Comparison of ENCODE assay signal across 13 cellular contexts in genomic region chr9:98708103-98708932, GRCh38. TPM values are rescaled to one million over a fixed set of nuclear protein-coding genes. Genes with fewer than 3 reads are reported as not detected.
DNase-seq lines count a peak whose midpoint lies in the region; ATAC-seq and TF ChIP-seq lines count a peak whose summit lies in the region.
"Had no signal": no experiment of that assay in that cellular context is flagged by ENCODE, and none has a peak within 500 bp of the region (broad histone marks: within the 10 kb centered on the region; RNA-seq: fewer than 3 reads in every experiment).

No MANE protein-coding gene starts in this region.

- H3K27ac Mint-ChIP-seq in GM23338 (no peak overlapping the region), nephron (no peak overlapping the region)
- H3K27ac Mint-ChIP-seq: activated naive CD4-positive, alpha-beta T cell treated with anti-CD3 and anti-CD28 coated beads, Interleukin-2, amount 10 ng/mL, durations not matched to agents 7 days and 5 days had no signal

- TF ChIP-seq CTCF in AG10803 (conservative IDR thresholded peaks at IDR 0.05; ENCODE audit: low read length) (no peak), GM23338 (conservative IDR thresholded peaks at IDR 0.05; ENCODE audit: low read depth in 2 of 2) (no peak), dorsolateral prefrontal cortex (IDR thresholded peaks at IDR 0.05 in 54 of 56, conservative IDR thresholded peaks at IDR 0.05 in 2 of 56; ENCODE audit: low read depth in 1 of 56, partially characterized antibody in 56 of 56) (no peak), nephron (IDR thresholded peaks at IDR 0.05; ENCODE audit: unreplicated experiment in 3 of 3) (no peak), MM.1S (IDR thresholded peaks at IDR 0.05; ENCODE audit: low read length) (no peak)

- no peaks in the 10 kb centered on the region for H3K9me3 ChIP-seq in MM.1S (replicated peaks; ENCODE audit: insufficient read depth, low read length)
- H3K9me3 ChIP-seq: ovary had no signal

- H3K9ac ChIP-seq in MM.1S (ENCODE audit: low read length): no peak overlapping the region

- H2AFZ ChIP-seq in GM23338 (peak overlapping the region; percentile 96; the same call in 1 of the 2 replicates), MM.1S (ENCODE audit: low read length) (no peak overlapping the region)

- H3K27me3 Mint-ChIP-seq in GM23338 (ENCODE audit: insufficient read depth, low read depth, poor library complexity) (peaks cover 63% of the 10 kb centered on the region), nephron (ENCODE audit: low read depth) (peaks cover 86% of the 10 kb centered on the region)

- peaks cover 73% of the 10 kb centered on the region for H3K27me3 ChIP-seq in GM23338 (ENCODE audit: insufficient read depth)
- H3K27me3 ChIP-seq in dorsolateral prefrontal cortex: peaks cover 0 to 77% (median 22%) of the 10 kb centered on the region in 45 donors
- H3K27me3 ChIP-seq in MM.1S (replicated peaks; ENCODE audit: insufficient read depth, low read length): no peaks in the 10 kb centered on the region
- H3K27me3 ChIP-seq: ovary had no signal

- H3K9me3 Mint-ChIP-seq in GM23338 (no peaks in the 10 kb centered on the region), nephron (no peaks in the 10 kb centered on the region)
- H3K9me3 Mint-ChIP-seq: activated naive CD4-positive, alpha-beta T cell treated with anti-CD3 and anti-CD28 coated beads, Interleukin-2, amount 10 ng/mL, durations not matched to agents 7 days and 5 days had no signal

- no peak overlapping the region for H3K27ac ChIP-seq in GM23338 (ENCODE audit: low read depth)
- H3K27ac ChIP-seq in dorsolateral prefrontal cortex: peak overlapping the region in 54 of 59 donors; percentile 4 to 95 (median 79)
- H3K27ac ChIP-seq in MM.1S (ENCODE audit: low read length): no peak overlapping the region
- H3K27ac ChIP-seq: ovary had no signal

- H3K9me2 ChIP-seq in GM23338 (ENCODE audit: insufficient read depth) (no peaks in the 10 kb centered on the region), MM.1S (replicated peaks; ENCODE audit: insufficient read depth, low read length) (no peaks in the 10 kb centered on the region)

- ATAC-seq in GM23338 (no peak; the same call in 1 of the 3 replicates), HG02678 (IDR thresholded peaks at IDR 0.05; ENCODE audit: unreplicated experiment) (no peak), HG03135 (IDR thresholded peaks at IDR 0.05; ENCODE audit: unreplicated experiment) (no peak)

- peak overlapping the region; percentile 65 for H3K4me3 ChIP-seq in AG10803 (ENCODE audit: low read length)
- peak overlapping the region; percentile 62 for H3K4me3 ChIP-seq in GM23338
- H3K4me3 ChIP-seq in dorsolateral prefrontal cortex: peak overlapping the region; percentile 21 to 74 (median 58)
- no peak overlapping the region for H3K4me3 ChIP-seq in MM.1S (ENCODE audit: low read length)
- H3K4me3 ChIP-seq: ovary had no signal

- H3K4me3 Mint-ChIP-seq in GM23338: peak overlapping the region; percentile 70
- peak overlapping the region; percentile 61 to 77 (median 66) for H3K4me3 Mint-ChIP-seq in nephron
- H3K4me3 Mint-ChIP-seq: activated naive CD4-positive, alpha-beta T cell treated with anti-CD3 and anti-CD28 coated beads, Interleukin-2, amount 10 ng/mL, durations not matched to agents 7 days and 5 days had no signal

- H3K4me2 ChIP-seq in GM23338 (peak overlapping the region; percentile 88), MM.1S (ENCODE audit: low read depth, low read length) (no peak overlapping the region)

- H3K4me1 Mint-ChIP-seq in GM23338 (peaks cover 7% of the 10 kb centered on the region), nephron (peaks cover 9% of the 10 kb centered on the region)
- H3K4me1 Mint-ChIP-seq: activated naive CD4-positive, alpha-beta T cell treated with anti-CD3 and anti-CD28 coated beads, Interleukin-2, amount 10 ng/mL, durations not matched to agents 7 days and 5 days had no signal

- intact Hi-C loops in dorsolateral prefrontal cortex (cut with DNase I): loop anchor here (5.0 to 10.0 kb wide), 2 partner anchors 64 to 391 kb away; no protein-coding TSS in a partner anchor

- peaks cover 5% of the 10 kb centered on the region; the same call in 1 of the 2 replicates for H3K4me1 ChIP-seq in GM23338 (ENCODE audit: insufficient read depth)
- no peaks in the 10 kb centered on the region for H3K4me1 ChIP-seq in MM.1S (ENCODE audit: low read length)

- no peaks in the 10 kb centered on the region for H3K79me2 ChIP-seq in GM23338 (replicated peaks; ENCODE audit: insufficient read depth)
- no peaks in the 10 kb centered on the region for H3K79me2 ChIP-seq in MM.1S (ENCODE audit: low read length)

- H3K36me3 Mint-ChIP-seq in GM23338 (ENCODE audit: low read depth) (no peaks in the 10 kb centered on the region), nephron (ENCODE audit: low read depth) (no peaks in the 10 kb centered on the region)
- H3K36me3 Mint-ChIP-seq: activated naive CD4-positive, alpha-beta T cell treated with anti-CD3 and anti-CD28 coated beads, Interleukin-2, amount 10 ng/mL, durations not matched to agents 7 days and 5 days had no signal

- H3F3A ChIP-seq in GM23338 (replicated peaks; ENCODE audit: low read depth): no peaks in the 10 kb centered on the region
- no peaks in the 10 kb centered on the region for H3F3A ChIP-seq in MM.1S (ENCODE audit: insufficient read depth, low read length)

- H3K36me3 ChIP-seq in GM23338 (ENCODE audit: insufficient read depth): no peaks in the 10 kb centered on the region
- no peaks in the 10 kb centered on the region for H3K36me3 ChIP-seq in MM.1S (replicated peaks; ENCODE audit: insufficient read depth, low read length)
- H3K36me3 ChIP-seq: ovary had no signal

- DNase-seq in AG10803 (ENCODE audit: low read depth): no peak
- peak; percentile 37 for DNase-seq in GM23338 (ENCODE audit: low spot score)
- peak in 1 of 10 donors; percentile 22 for DNase-seq in dorsolateral prefrontal cortex
- DNase-seq in NCI-H2227 treated with DMSO at 0.1 percent for 48 hours (lab: John Stamatoyannopoulos, UW): no peak
- DNase-seq in MM.1S: no peak
- DNase-seq: activated naive CD4-positive, alpha-beta T cell treated with anti-CD3 and anti-CD28 coated beads, Interleukin-2, amount 10 ng/mL, durations not matched to agents 7 days and 5 days; GF-D8; ovary had no signal

- H4K20me1 ChIP-seq in GM23338 (replicated peaks; ENCODE audit: insufficient read depth) (peaks cover 7% of the 10 kb centered on the region; the same call in 1 of the 2 replicates), MM.1S (ENCODE audit: insufficient read depth, low read length) (no peaks in the 10 kb centered on the region)

TF ChIP-seq in GM23338, 12 proteins besides CTCF, POLR2A, EP300 and RAD21:
- TF ChIP-seq EZH2 (IDR thresholded peaks at IDR 0.05; ENCODE audit: low read depth, unreplicated experiment): peak; percentile 82
- TF ChIP-seq ETS1 (IDR thresholded peaks at IDR 0.05): no peak
- TF ChIP-seq EZH2phosphoT487 (IDR thresholded peaks at IDR 0.05; ENCODE audit: unreplicated experiment): peak; percentile 57

RNA-seq across cellular contexts. Expression of gene GABBR2, which starts 0.4 kb away (rescaled TPM):
- total RNA-seq in GM23338 (2014; rRNA removed; shearing (Covaris generic)): 0.50 and 1.3 TPM in 2 replicates
- 0.49 and 0.89 TPM in 2 replicates for polyA plus RNA-seq in GM23338 (2016; fragmentation: Nextera tagmentation; extraction: Ambion mirVana)
- total RNA-seq in dorsolateral prefrontal cortex: 100 to 1,000 TPM in 111 of 120 experiments, 10 to 100 TPM in 9; 42.8 to 228 (median 154) TPM
- total RNA-seq: fibroblast of villous mesenchyme; T-helper 2 cell treated with Interferon-gamma antibody and Interleukin-4, amounts not matched to agents 100 ng/mL and 5 ng/mL, for 36 hours had no signal

Comparison
In these comparisons a context has a peak if more than half of its experiments do, and no peak if none do; other contexts are left out.
1. H3K27ac ChIP-seq: peak in dorsolateral prefrontal cortex (54 of 59); none in GM23338 (single experiment) and MM.1S (single experiment).
2. RNA of gene GABBR2, which starts 0.4 kb away (total RNA-seq): 42.8 to 228 TPM in dorsolateral prefrontal cortex; 0.50 to 1.3 TPM in GM23338; every median in the first group is over 10 times any median in the second.